In genomic region chr1:18939398-18940302, GRCh38 we compare ENCODE assay signal across 13 cellular contexts. TPM values are rescaled to one million over a fixed set of nuclear protein-coding genes. Genes with fewer than 3 reads are reported as not detected.
A peak's percentile ranks its signal among the peaks of the same experiment; 100 is the strongest.
DNase-seq lines count a peak whose midpoint lies in the region; ATAC-seq and TF ChIP-seq lines count a peak whose summit lies in the region.
"Had no signal": no experiment of that assay in that cellular context is flagged by ENCODE, and none has a peak within 500 bp of the region (broad histone marks: within the 10 kb centered on the region; RNA-seq: fewer than 3 reads in every experiment).

No MANE protein-coding gene starts in this region.

- H3K4me3 Mint-ChIP-seq in naive thymus-derived CD4-positive, alpha-beta T cell: peak overlapping the region in 1 of 10 donors; percentile 47
- H3K4me3 Mint-ChIP-seq: activated T-cell treated with anti-CD3 and anti-CD28 coated beads, Interleukin-2, amount 50 U/mL, for 4 hours; naive B cell had no signal

- H3K27ac Mint-ChIP-seq in naive thymus-derived CD4-positive, alpha-beta T cell: peak overlapping the region in 7 of 9 donors; percentile 1 to 84 (median 36)

- DNase-seq in AG20443 (ENCODE audit: low spot score) (peak; percentile 76), dorsolateral prefrontal cortex (no peak), NCI-H1417 (lab: John Stamatoyannopoulos, UW) (no peak), SW 1271 (lab: John Stamatoyannopoulos, UW) (no peak), Kasumi-1 (lab: John Stamatoyannopoulos, UW) (no peak), NCI-H526 treated with DMSO at 0.1 percent for 48 hours (lab: John Stamatoyannopoulos, UW) (no peak)
- no peak for DNase-seq in naive thymus-derived CD4-positive, alpha-beta T cell
- DNase-seq: activated T-cell treated with anti-CD3 and anti-CD28 coated beads, Interleukin-2, amount 50 U/mL, for 4 hours; DMS153; naive B cell; NCI-H1436 treated with DMSO at 0.1 percent for 48 hours; stimulated activated CD4-positive, alpha-beta T cell treated with anti-CD3 and anti-CD28 coated beads, Interleukin-1b, Interleukin-23, amount 100 ng/mL, for 48 hours had no signal

- peaks cover 32 to 80% (median 72%) of the 10 kb centered on the region in 7 donors for H3K4me1 Mint-ChIP-seq in naive thymus-derived CD4-positive, alpha-beta T cell

- H3K9me3 ChIP-seq in HEK293 (ENCODE audit: control insufficient read depth, insufficient read depth, low read depth, low read length): no peaks in the 10 kb centered on the region
- H3K9me3 ChIP-seq in naive thymus-derived CD4-positive, alpha-beta T cell (ENCODE audit: control insufficient read depth in 2 of 3, low read length in 3 of 3): no peaks in the 10 kb centered on the region

- H3K36me3 Mint-ChIP-seq in naive thymus-derived CD4-positive, alpha-beta T cell: peaks cover 0 to 4% (median 0%) of the 10 kb centered on the region in 5 donors
- H3K36me3 Mint-ChIP-seq: naive B cell had no signal

- CTCF ChIA-PET in HEK293 (lab: Yijun Ruan, JAX): interaction anchor here (0.7 to 2.3 kb wide), 2 partner anchors 26 to 1879 kb away, joined by 3 to 11 read pairs; no protein-coding TSS in a partner anchor
- CTCF ChIA-PET in naive thymus-derived CD4-positive, alpha-beta T cell (lab: Charles Lee): interaction anchor here (1.0 kb wide), 1 partner anchor 33 kb away, joined by 3 read pairs; no protein-coding TSS in a partner anchor

- peaks cover 0 to 4% of the 10 kb centered on the region in 2 experiments; a peak in 1 of 3 replicates for H3K36me3 ChIP-seq in HEK293 (ENCODE audit: control insufficient read depth in 2 of 2, insufficient read depth in 1 of 2, low read length in 2 of 2)
- H3K36me3 ChIP-seq in naive thymus-derived CD4-positive, alpha-beta T cell (ENCODE audit: control insufficient read depth in 2 of 3, insufficient read depth in 3 of 3, low read length in 3 of 3): peaks cover 0 to 7% (median 0%) of the 10 kb centered on the region in 3 experiments

- intact Hi-C loops in dorsolateral prefrontal cortex (cut with DNase I): loop anchor here in 1 of 2 donors (5.0 kb wide), 1 partner anchor 128 kb away; no protein-coding TSS in a partner anchor
- intact Hi-C loops in naive thymus-derived CD4-positive, alpha-beta T cell (cut with micrococcal nuclease): no loop called here

- no peak for ATAC-seq in naive thymus-derived CD4-positive, alpha-beta T cell
- ATAC-seq: activated T-cell treated with anti-CD3 and anti-CD28 coated beads, Interleukin-2, amount 50 U/mL, for 4 hours had no signal

- no peaks in the 10 kb centered on the region for H3K27me3 ChIP-seq in dorsolateral prefrontal cortex
- H3K27me3 ChIP-seq in naive thymus-derived CD4-positive, alpha-beta T cell (ENCODE audit: control insufficient read depth in 2 of 2, insufficient read depth in 2 of 2, low read length in 2 of 2): no peaks in the 10 kb centered on the region

- no peaks in the 10 kb centered on the region for H3K27me3 Mint-ChIP-seq in naive thymus-derived CD4-positive, alpha-beta T cell
- H3K27me3 Mint-ChIP-seq: naive B cell had no signal

- H3K27ac ChIP-seq in HEK293 (ENCODE audit: extremely low read depth, low read depth, low read length) (no peak overlapping the region), dorsolateral prefrontal cortex (peak overlapping the region in 57 of 59 donors; percentile 18 to 99 (median 96))
- H3K27ac ChIP-seq in naive thymus-derived CD4-positive, alpha-beta T cell (ENCODE audit: low read depth, low read length): no peak overlapping the region

- POLR2A ChIA-PET in HEK293 (lab: Yijun Ruan, JAX): interaction anchor here (1.1 kb wide), 1 partner anchor 17 kb away, joined by 3 read pairs; the partner anchor contains the start of gene IFFO2
- POLR2A ChIA-PET in naive thymus-derived CD4-positive, alpha-beta T cell (lab: Charles Lee): interaction anchor here (0.7 to 3.5 kb wide), 3 partner anchors 9 to 12 kb away, joined by 3 to 11 read pairs (median 4); no protein-coding TSS in a partner anchor

- no peak overlapping the region for H3K4me3 ChIP-seq in HEK293 (ENCODE audit: low read depth, low read length)
- H3K4me3 ChIP-seq in dorsolateral prefrontal cortex: peak overlapping the region in 1 of 59 donors; percentile 0
- H3K4me3 ChIP-seq in naive thymus-derived CD4-positive, alpha-beta T cell (ENCODE audit: low read length): no peak overlapping the region

- TF ChIP-seq CTCF in HEK293 (tag by site-specific recombination; IDR thresholded peaks at IDR 0.05): no peak
- TF ChIP-seq CTCF in dorsolateral prefrontal cortex (IDR thresholded peaks at IDR 0.05 in 54 of 56, conservative IDR thresholded peaks at IDR 0.05 in 2 of 56; ENCODE audit: low read depth in 1 of 56, partially characterized antibody in 56 of 56): no peak

- peaks cover 8% of the 10 kb centered on the region for H3K4me1 ChIP-seq in HEK293 (ENCODE audit: control insufficient read depth, insufficient read depth, low read length)
- H3K4me1 ChIP-seq in naive thymus-derived CD4-positive, alpha-beta T cell (ENCODE audit: control insufficient read depth in 2 of 2, insufficient read depth in 2 of 2, low read length in 2 of 2): peaks cover 50 to 54% of the 10 kb centered on the region in 2 donors

- H3K9me3 Mint-ChIP-seq in naive thymus-derived CD4-positive, alpha-beta T cell: peaks cover 0 to 1% (median 0%) of the 10 kb centered on the region in 11 donors
- H3K9me3 Mint-ChIP-seq: activated T-cell treated with anti-CD3 and anti-CD28 coated beads, Interleukin-2, amount 50 U/mL, for 4 hours; naive B cell had no signal

TF ChIP-seq in HEK293, 187 proteins besides CTCF, POLR2A, EP300 and RAD21:
- TF ChIP-seq ZFHX2 (tag by site-specific recombination; conservative IDR thresholded peaks at IDR 0.05) (no peak), ZNF341 (tag by site-specific recombination; IDR thresholded peaks at IDR 0.05; ENCODE audit: low read depth) (peak; percentile 55), PRDM1 (tag by site-specific recombination; IDR thresholded peaks at IDR 0.05) (no peak), ZIC2 (tag by site-specific recombination; IDR thresholded peaks at IDR 0.05) (peak; percentile 15; the same call in 1 of the 2 replicates)

RNA-seq across cellular contexts. Expression of gene IFFO2, which starts 16.8 kb away (rescaled TPM):
- total RNA-seq in dorsolateral prefrontal cortex: 10 to 100 TPM; 15.3 to 36.0 (median 21.7) TPM
- 10 to 100 TPM; 20.5 to 57.1 (median 28.2) TPM for total RNA-seq in naive thymus-derived CD4-positive, alpha-beta T cell
- polyA plus RNA-seq in naive thymus-derived CD4-positive, alpha-beta T cell: 1 to 10 TPM; 1.1 to 2.7 TPM

RNA-seq across cellular contexts. Expression of gene ALDH4A1, which starts 37.3 kb away (rescaled TPM):
- 100 to 1,000 TPM in 1 of 120 experiments, 10 to 100 TPM in 119; 16.8 to 112 (median 40.4) TPM for total RNA-seq in dorsolateral prefrontal cortex
- 1 to 10 TPM; 1.3 to 3.2 (median 1.6) TPM for total RNA-seq in naive thymus-derived CD4-positive, alpha-beta T cell
- 1 to 10 TPM in 1 of 2 donors, under 1 TPM in 1; 0.94 to 1.3 TPM for polyA plus RNA-seq in naive thymus-derived CD4-positive, alpha-beta T cell

Comparison
In these comparisons a context has a peak if more than half of its experiments do, and no peak if none do; other contexts are left out.
1. H3K27ac ChIP-seq: peak in dorsolateral prefrontal cortex (57 of 59); none in HEK293 (single experiment) and naive thymus-derived CD4-positive, alpha-beta T cell (single experiment).
2. RNA of gene ALDH4A1, which starts 37.3 kb away (total RNA-seq): 16.8 to 112 TPM in dorsolateral prefrontal cortex; 1.3 to 3.2 TPM in naive thymus-derived CD4-positive, alpha-beta T cell; every median in the first group is over 4 times any median in the second.